ENCODE assay signal across 17 cellular contexts in genomic region chr9:136013116-136013515, GRCh38. TPM values are rescaled to one million over a fixed set of nuclear protein-coding genes. Genes with fewer than 3 reads are reported as not detected.
DNase-seq lines count a peak whose midpoint lies in the region; ATAC-seq and TF ChIP-seq lines count a peak whose summit lies in the region.
"Had no signal": no experiment of that assay in that cellular context is flagged by ENCODE, and none has a peak within 500 bp of the region (broad histone marks: within the 10 kb centered on the region; RNA-seq: fewer than 3 reads in every experiment).

No MANE protein-coding gene starts in this region.

- no peaks in the 10 kb centered on the region for H3K9me2 ChIP-seq in hepatocyte (replicated peaks; ENCODE audit: insufficient read depth)

- H3K27me3 ChIP-seq in BLaER1 (no peaks in the 10 kb centered on the region), dorsolateral prefrontal cortex (no peaks in the 10 kb centered on the region), hepatocyte (no peaks in the 10 kb centered on the region), gastrocnemius medialis (no peaks in the 10 kb centered on the region)

- DNase-seq in dorsolateral prefrontal cortex (peak in 3 of 10 donors; percentile 27 to 38 (median 35)), hepatocyte (ENCODE audit: low spot score) (no peak), gastrocnemius medialis (no peak), SW480 (ENCODE audit: low spot score) (no peak)
- DNase-seq: activated naive CD8-positive, alpha-beta T cell treated with anti-CD3 and anti-CD28 coated beads, Interleukin-2, amount 50 U/mL, for 24 hours; CD4-positive, CD25-positive, alpha-beta regulatory T cell; DMS153; NCI-H82; PC-9; stimulated activated CD4-positive, alpha-beta T cell treated with anti-CD3 and anti-CD28 coated beads, Interleukin-2, amount 100 ng/mL, for 48 hours had no signal

- H3K9me3 Mint-ChIP-seq in activated T-helper 17 cell treated with anti-CD3 and anti-CD28 coated beads, Interleukin-2, amount 50 U/mL, for 72 hours, result no peaks in the 10 kb centered on the region
- H3K9me3 Mint-ChIP-seq: activated naive CD8-positive, alpha-beta T cell treated with anti-CD3 and anti-CD28 coated beads, Interleukin-2, amount 50 U/mL, for 24 hours; activated T-helper 2 cell treated with anti-CD3 and anti-CD28 coated beads, Interferon-gamma antibody, Interleukin-2, Interleukin-4, amounts not matched to agents 10 μg/mL and 5 μg/mL and 100 μg/mL, durations not matched to agents 14 hours and 24 hours and 36 hours; CD4-positive, CD25-positive, alpha-beta regulatory T cell had no signal

- H3K9me3 ChIP-seq in BLaER1 (no peaks in the 10 kb centered on the region), hepatocyte (ENCODE audit: low read depth) (no peaks in the 10 kb centered on the region), gastrocnemius medialis (no peaks in the 10 kb centered on the region)

- H3K4me3 ChIP-seq in BLaER1 (no peak overlapping the region), dorsolateral prefrontal cortex (peak overlapping the region in 1 of 59 donors; percentile 10), hepatocyte (no peak overlapping the region), gastrocnemius medialis (no peak overlapping the region)
- H3K4me3 ChIP-seq: GM12878, PC-9 had no signal

- no peak for TF ChIP-seq CTCF in dorsolateral prefrontal cortex (IDR thresholded peaks at IDR 0.05 in 54 of 56, conservative IDR thresholded peaks at IDR 0.05 in 2 of 56; ENCODE audit: low read depth in 1 of 56, partially characterized antibody in 56 of 56)
- TF ChIP-seq CTCF in hepatocyte (IDR thresholded peaks at IDR 0.05; ENCODE audit: poor library complexity), result no peak
- no peak for TF ChIP-seq CTCF in gastrocnemius medialis (IDR thresholded peaks at IDR 0.05 in 4 of 5, conservative IDR thresholded peaks at IDR 0.05 in 1 of 5)

- peak overlapping the region; percentile 68 for H3K4me2 ChIP-seq in BLaER1
- H3K4me2 ChIP-seq in hepatocyte, result no peak overlapping the region
- H3K4me2 ChIP-seq: PC-9 had no signal

- no peak overlapping the region for H2AFZ ChIP-seq in hepatocyte
- H2AFZ ChIP-seq: PC-9 had no signal

- no peak for TF ChIP-seq POLR2A in gastrocnemius medialis (IDR thresholded peaks at IDR 0.05)

- H3K4me1 Mint-ChIP-seq in activated T-helper 17 cell treated with anti-CD3 and anti-CD28 coated beads, Interleukin-2, amount 50 U/mL, for 72 hours, result no peaks in the 10 kb centered on the region
- H3K4me1 Mint-ChIP-seq: activated naive CD8-positive, alpha-beta T cell treated with anti-CD3 and anti-CD28 coated beads, Interleukin-2, amount 50 U/mL, for 24 hours; CD4-positive, CD25-positive, alpha-beta regulatory T cell had no signal

- H3K4me1 ChIP-seq in BLaER1 (peaks cover 77% of the 10 kb centered on the region), hepatocyte (ENCODE audit: insufficient read depth) (peaks cover 20% of the 10 kb centered on the region), gastrocnemius medialis (peaks cover 13 to 17% of the 10 kb centered on the region in 2 donors)

- H3K79me2 ChIP-seq in hepatocyte, result peaks cover 3% of the 10 kb centered on the region

- H3K36me3 Mint-ChIP-seq in activated T-helper 17 cell treated with anti-CD3 and anti-CD28 coated beads, Interleukin-2, amount 50 U/mL, for 72 hours (ENCODE audit: low read depth), result no peaks in the 10 kb centered on the region

- H3K36me3 ChIP-seq in BLaER1, result no peaks in the 10 kb centered on the region
- H3K36me3 ChIP-seq in hepatocyte (replicated peaks; ENCODE audit: insufficient read depth, low read depth), result no peaks in the 10 kb centered on the region
- H3K36me3 ChIP-seq in gastrocnemius medialis, result peaks cover 0 to 19% of the 10 kb centered on the region in 2 donors

- no peak overlapping the region for H3K27ac ChIP-seq in BLaER1
- peak overlapping the region in 48 of 59 donors; percentile 9 to 91 (median 83) for H3K27ac ChIP-seq in dorsolateral prefrontal cortex
- peak overlapping the region; percentile 52 for H3K27ac ChIP-seq in hepatocyte
- H3K27ac ChIP-seq in gastrocnemius medialis, result peak overlapping the region in 3 of 4 donors; percentile 55 to 74 (median 64)
- H3K27ac ChIP-seq: PC-9 had no signal

- no peaks in the 10 kb centered on the region for H4K20me1 ChIP-seq in BLaER1
- H4K20me1 ChIP-seq in hepatocyte (ENCODE audit: insufficient read depth, poor library complexity, severe bottlenecking), result peaks cover 13% of the 10 kb centered on the region

- no peak for ATAC-seq in gastrocnemius medialis
- ATAC-seq in HG02970 (IDR thresholded peaks at IDR 0.05; ENCODE audit: low FRiP score, unreplicated experiment), result no peak
- no peak for ATAC-seq in activated T-helper 17 cell treated with anti-CD3 and anti-CD28 coated beads, Interleukin-2, amount 50 U/mL, for 72 hours (replicated peaks)
- ATAC-seq in GM21619 (IDR thresholded peaks at IDR 0.05; ENCODE audit: unreplicated experiment), result no peak
- ATAC-seq: activated naive CD8-positive, alpha-beta T cell treated with anti-CD3 and anti-CD28 coated beads, Interleukin-2, amount 50 U/mL, for 24 hours; GM12878; HCT116 had no signal

- H3K4me3 Mint-ChIP-seq in activated T-helper 17 cell treated with anti-CD3 and anti-CD28 coated beads, Interleukin-2, amount 50 U/mL, for 72 hours, result no peak overlapping the region
- H3K4me3 Mint-ChIP-seq: activated naive CD8-positive, alpha-beta T cell treated with anti-CD3 and anti-CD28 coated beads, Interleukin-2, amount 50 U/mL, for 24 hours; CD4-positive, CD25-positive, alpha-beta regulatory T cell had no signal

- no peaks in the 10 kb centered on the region for H3K27me3 Mint-ChIP-seq in activated T-helper 17 cell treated with anti-CD3 and anti-CD28 coated beads, Interleukin-2, amount 50 U/mL, for 72 hours
- H3K27me3 Mint-ChIP-seq: activated naive CD8-positive, alpha-beta T cell treated with anti-CD3 and anti-CD28 coated beads, Interleukin-2, amount 50 U/mL, for 24 hours; CD4-positive, CD25-positive, alpha-beta regulatory T cell had no signal

- in situ Hi-C loops in gastrocnemius medialis (cut with MboI; ENCODE audit: low sequenced_read_pairs in 4 of 4), result no loop called here

- H3K27ac Mint-ChIP-seq in activated T-helper 17 cell treated with anti-CD3 and anti-CD28 coated beads, Interleukin-2, amount 50 U/mL, for 72 hours, result no peak overlapping the region
- H3K27ac Mint-ChIP-seq: activated naive CD8-positive, alpha-beta T cell treated with anti-CD3 and anti-CD28 coated beads, Interleukin-2, amount 50 U/mL, for 24 hours; activated T-helper 2 cell treated with anti-CD3 and anti-CD28 coated beads, Interferon-gamma antibody, Interleukin-2, Interleukin-4, amounts not matched to agents 10 μg/mL and 5 μg/mL and 100 μg/mL, durations not matched to agents 14 hours and 24 hours and 36 hours; CD4-positive, CD25-positive, alpha-beta regulatory T cell had no signal

- no peak overlapping the region for H3K9ac ChIP-seq in BLaER1

- intact Hi-C loops in dorsolateral prefrontal cortex (cut with DNase I) (no loop called here), gastrocnemius medialis (cut with DNase I; ENCODE audit: low total_unique reads) (no loop called here)

- 97% methylated on average over 22 of the region's 22 CpGs for WGBS in hepatocyte (ENCODE audit: low lambda C conversion rate, missing lambda C conversion rate)

RNA-seq across cellular contexts. Expression of gene UBAC1, which starts 51.9 kb away (rescaled TPM):
- total RNA-seq in dorsolateral prefrontal cortex, result 10 to 100 TPM; 42.5 to 80.5 (median 55.0) TPM
- total RNA-seq in hepatocyte, result 33.6 and 36.4 TPM in 2 replicates
- 35.2 and 42.5 TPM in 2 replicates for polyA plus RNA-seq in hepatocyte
- total RNA-seq in gastrocnemius medialis, result 100 to 1,000 TPM; 218 to 263 (median 248) TPM
- total RNA-seq in activated T-helper 17 cell treated with anti-CD3 and anti-CD28 coated beads, Interleukin-2, amount 50 U/mL, for 72 hours, result 10 to 100 TPM; 37.8 to 39.8 TPM
